ENCODE assay signal across 8 cellular contexts in genomic region chr20:29445050-29445907, GRCh38.
DNase-seq lines count a peak whose midpoint lies in the region; ATAC-seq and TF ChIP-seq lines count a peak whose summit lies in the region.
"Not testable (repeated sequence)": the region's sequence is repeated elsewhere in the genome, so short reads cannot be mapped to it uniquely, and the experiment has no call there.

No MANE protein-coding gene starts in this region.

- H3K9ac ChIP-seq in DND-41 (ENCODE audit: low read depth, low read length): peak overlapping the region; percentile 46

- not testable (repeated sequence) for H3K4me1 Mint-ChIP-seq in T-helper 1 cell treated with Interleukin-12 subunit alpha and Interleukin-12 subunit beta and Interleukin-4 antibody, amounts not matched to agents 30 μg/mL and 1 μg/mL, for 36 hours (ENCODE audit: low read depth); activated naive CD8-positive, alpha-beta T cell treated with anti-CD3 and anti-CD28 coated beads, Interleukin-2, amount 50 U/mL, for 24 hours

- H3K9me3 ChIP-seq in DND-41 (ENCODE audit: insufficient read depth, low read length, severe bottlenecking); osteoblast (ENCODE audit: low read depth, low read length): not testable (repeated sequence)

- H2AFZ ChIP-seq in DND-41 (ENCODE audit: low read depth, low read length): peak overlapping the region; percentile 44
- not testable (repeated sequence) for H2AFZ ChIP-seq in osteoblast (ENCODE audit: low read length)

- H3K27ac ChIP-seq in DND-41 (ENCODE audit: low read length): peak overlapping the region; percentile 97
- H3K27ac ChIP-seq in osteoblast (ENCODE audit: low read depth, low read length): not testable (repeated sequence)

- not testable (repeated sequence) for H3K79me2 ChIP-seq in DND-41 (ENCODE audit: insufficient read depth, low read length); osteoblast (ENCODE audit: insufficient read depth, low read length)

- not testable (repeated sequence) for H3K9me3 Mint-ChIP-seq in T-helper 1 cell treated with Interleukin-12 subunit alpha and Interleukin-12 subunit beta and Interleukin-4 antibody, amounts not matched to agents 30 μg/mL and 1 μg/mL, for 36 hours; activated naive CD8-positive, alpha-beta T cell treated with anti-CD3 and anti-CD28 coated beads, Interleukin-2, amount 50 U/mL, for 24 hours

- H3K4me2 ChIP-seq in DND-41 (ENCODE audit: insufficient read depth, low read length): peak overlapping the region; percentile 48
- peak overlapping the region; percentile 32 for H3K4me2 ChIP-seq in osteoblast (ENCODE audit: insufficient read depth, low read length)

- H3K4me1 ChIP-seq in DND-41 (ENCODE audit: insufficient read depth, low read length): peaks cover 33% of the 10 kb centered on the region
- H3K4me1 ChIP-seq in osteoblast (ENCODE audit: insufficient read depth, low read length): not testable (repeated sequence)

- H3K36me3 ChIP-seq in DND-41 (ENCODE audit: insufficient read depth, low read length); osteoblast (ENCODE audit: insufficient read depth, low read length): not testable (repeated sequence)

- not testable (repeated sequence) for H3K27me3 ChIP-seq in DND-41 (ENCODE audit: insufficient read depth, low read length, poor library complexity); osteoblast (ENCODE audit: insufficient read depth, low read length)

- not testable (repeated sequence) for H4K20me1 ChIP-seq in DND-41 (ENCODE audit: insufficient read depth, low read length); osteoblast (ENCODE audit: insufficient read depth, low read length)

- not testable (repeated sequence) for TF ChIP-seq CTCF in DND-41 (IDR thresholded peaks at IDR 0.05; ENCODE audit: borderline replicate concordance, extremely low read depth, low read length, poor library complexity, severe bottlenecking); HFF-Myc (IDR thresholded peaks at IDR 0.05; ENCODE audit: low read depth, low read length, missing control alignments); osteoblast (IDR thresholded peaks at IDR 0.05; ENCODE audit: extremely low read depth, low read depth, low read length)

- H3K36me3 Mint-ChIP-seq in T-helper 1 cell treated with Interleukin-12 subunit alpha and Interleukin-12 subunit beta and Interleukin-4 antibody, amounts not matched to agents 30 μg/mL and 1 μg/mL, for 36 hours (ENCODE audit: low read depth); activated naive CD8-positive, alpha-beta T cell treated with anti-CD3 and anti-CD28 coated beads, Interleukin-2, amount 50 U/mL, for 24 hours (ENCODE audit: low read depth): not testable (repeated sequence)

- H3K4me3 Mint-ChIP-seq in T-helper 1 cell treated with Interleukin-12 subunit alpha and Interleukin-12 subunit beta and Interleukin-4 antibody, amounts not matched to agents 30 μg/mL and 1 μg/mL, for 36 hours: peak overlapping the region; percentile 52
- not testable (repeated sequence) for H3K4me3 Mint-ChIP-seq in activated naive CD8-positive, alpha-beta T cell treated with anti-CD3 and anti-CD28 coated beads, Interleukin-2, amount 50 U/mL, for 24 hours

- H3K27me3 Mint-ChIP-seq in T-helper 1 cell treated with Interleukin-12 subunit alpha and Interleukin-12 subunit beta and Interleukin-4 antibody, amounts not matched to agents 30 μg/mL and 1 μg/mL, for 36 hours (ENCODE audit: low read depth); activated naive CD8-positive, alpha-beta T cell treated with anti-CD3 and anti-CD28 coated beads, Interleukin-2, amount 50 U/mL, for 24 hours: not testable (repeated sequence)

- peak overlapping the region in 1 of 2 experiments; percentile 49; a peak in 2 of 4 replicates for H3K4me3 ChIP-seq in DND-41 (ENCODE audit: low read depth in 1 of 2, low read length in 2 of 2)
- peak overlapping the region; percentile 20; the same call in 1 of the 2 replicates for H3K4me3 ChIP-seq in HFF-Myc (replicated peaks; ENCODE audit: low read depth, low read length)
- H3K4me3 ChIP-seq in osteoblast (ENCODE audit: insufficient read depth, low read length): not testable (repeated sequence)

- H3K27ac Mint-ChIP-seq in T-helper 1 cell treated with Interleukin-12 subunit alpha and Interleukin-12 subunit beta and Interleukin-4 antibody, amounts not matched to agents 30 μg/mL and 1 μg/mL, for 36 hours; activated naive CD8-positive, alpha-beta T cell treated with anti-CD3 and anti-CD28 coated beads, Interleukin-2, amount 50 U/mL, for 24 hours: not testable (repeated sequence)

- ATAC-seq in DND-41 (ENCODE audit: insufficient read depth, low read depth): peak; percentile 95
- peak; percentile 76 for ATAC-seq in activated naive CD8-positive, alpha-beta T cell treated with anti-CD3 and anti-CD28 coated beads, Interleukin-2, amount 50 U/mL, for 24 hours

- DNase-seq in DND-41: peak; percentile 58
- peak; percentile 4 for DNase-seq in HFF-Myc (ENCODE audit: extremely low read depth, low read depth)
- DNase-seq in NCI-H2107 treated with DMSO at 0.1 percent for 48 hours (lab: John Stamatoyannopoulos, UW; ENCODE audit: unreplicated experiment): peak; percentile 14
- not testable (repeated sequence) for DNase-seq in activated naive CD8-positive, alpha-beta T cell treated with anti-CD3 and anti-CD28 coated beads, Interleukin-2, amount 50 U/mL, for 24 hours; osteoblast (ENCODE audit: insufficient read length, low spot score, missing footprints)
- DNase-seq in globus pallidus (ENCODE audit: low spot score): peak; percentile 82
- DNase-seq in superior temporal gyrus (ENCODE audit: extremely low spot score): peak; percentile 38
